In genomic region chr14:104557766-104558165, GRCh38 we compare ENCODE assay signal across 28 cellular contexts. TPM values are rescaled to one million over a fixed set of nuclear protein-coding genes. Genes with fewer than 3 reads are reported as not detected.
A peak's percentile ranks its signal among the peaks of the same experiment; 100 is the strongest.
DNase-seq lines count a peak whose midpoint lies in the region; ATAC-seq and TF ChIP-seq lines count a peak whose summit lies in the region.
"Had no signal": no experiment of that assay in that cellular context is flagged by ENCODE, and none has a peak within 500 bp of the region (broad histone marks: within the 10 kb centered on the region; RNA-seq: fewer than 3 reads in every experiment).

No MANE protein-coding gene starts in this region.

- no peak overlapping the region for H3K4me3 ChIP-seq in BE2C (ENCODE audit: low read depth, low read length)
- H3K4me3 ChIP-seq in WERI-Rb-1 (ENCODE audit: low read depth, low read length) = no peak overlapping the region
- no peak overlapping the region for H3K4me3 ChIP-seq in osteoblast (ENCODE audit: insufficient read depth, low read length)
- no peak overlapping the region for H3K4me3 ChIP-seq in coronary artery
- H3K4me3 ChIP-seq: GM23338, SJCRH30 had no signal

- no peaks in the 10 kb centered on the region for H4K20me1 ChIP-seq in osteoblast (ENCODE audit: insufficient read depth, low read length)

- H3K4me1 ChIP-seq in BE2C = peaks cover 26% of the 10 kb centered on the region
- no peaks in the 10 kb centered on the region for H3K4me1 ChIP-seq in osteoblast (ENCODE audit: insufficient read depth, low read length)
- H3K4me1 ChIP-seq: Caco-2 had no signal

- H3K36me3 ChIP-seq in BE2C = no peaks in the 10 kb centered on the region
- H3K36me3 ChIP-seq in WERI-Rb-1 = no peaks in the 10 kb centered on the region
- H3K36me3 ChIP-seq in osteoblast (ENCODE audit: insufficient read depth, low read length) = no peaks in the 10 kb centered on the region
- H3K36me3 ChIP-seq: SJCRH30 had no signal

- no peak overlapping the region for H2AFZ ChIP-seq in osteoblast (ENCODE audit: low read length)
- H2AFZ ChIP-seq: GM23338 had no signal

- H3K27ac ChIP-seq in WERI-Rb-1 (no peak overlapping the region), osteoblast (ENCODE audit: low read depth, low read length) (no peak overlapping the region), coronary artery (no peak overlapping the region)
- H3K27ac ChIP-seq: SJCRH30 had no signal

- TF ChIP-seq CTCF in BE2C (IDR thresholded peaks at IDR 0.05; ENCODE audit: low read depth, low read length) (no peak), WERI-Rb-1 (IDR thresholded peaks at IDR 0.05; ENCODE audit: low read depth, low read length) (no peak), osteoblast (IDR thresholded peaks at IDR 0.05; ENCODE audit: extremely low read depth, low read depth, low read length) (no peak), coronary artery (IDR thresholded peaks at IDR 0.05) (no peak)

- DNase-seq in Right ventricle myocardium inferior (ENCODE audit: missing footprints) (peak; percentile 45), left cardiac atrium (no peak), BE2C (peak; percentile 1), WERI-Rb-1 (peak; percentile 1), osteoblast (ENCODE audit: insufficient read length, low spot score, missing footprints) (peak; percentile 64), coronary artery (ENCODE audit: low spot score) (no peak), EL (no peak)
- DNase-seq: 8988T; AML-193; CD4-positive, alpha-beta memory T cell; DMS 273 treated with DMSO at 0.1 percent for 48 hours; DND-41; HCEC 1CT; KG1; NCI-H1105; NCI-H2029 treated with DMSO at 0.1 percent for 48 hours; NCI-H2171; NCI-H345; NCI-H524; NCI-H774; NK-92 treated with Interleukin-12 subunit alpha and Interleukin-12 subunit beta, amount 100 ng/mL, for 24 hours; SJCRH30 had no signal

- H3K27me3 ChIP-seq in BE2C = no peaks in the 10 kb centered on the region
- H3K27me3 ChIP-seq in WERI-Rb-1 (ENCODE audit: insufficient read depth, low read depth, severe bottlenecking) = no peaks in the 10 kb centered on the region
- no peaks in the 10 kb centered on the region for H3K27me3 ChIP-seq in osteoblast (ENCODE audit: insufficient read depth, low read length)
- H3K27me3 ChIP-seq: SJCRH30 had no signal

- H3K79me2 ChIP-seq in osteoblast (ENCODE audit: insufficient read depth, low read length) = no peaks in the 10 kb centered on the region

- no peak overlapping the region for H3K4me2 ChIP-seq in osteoblast (ENCODE audit: insufficient read depth, low read length)
- H3K4me2 ChIP-seq: GM23338 had no signal

- no peaks in the 10 kb centered on the region for H3K9me3 ChIP-seq in BE2C
- no peaks in the 10 kb centered on the region for H3K9me3 ChIP-seq in WERI-Rb-1 (ENCODE audit: severe bottlenecking)
- H3K9me3 ChIP-seq in osteoblast (ENCODE audit: low read depth, low read length) = no peaks in the 10 kb centered on the region
- H3K9me3 ChIP-seq: Caco-2, SJCRH30 had no signal

- intact Hi-C loops in Right ventricle myocardium inferior (cut with DNase I) (no loop called here), left cardiac atrium (cut with DNase I) (no loop called here)

- ATAC-seq in Right ventricle myocardium inferior = no peak
- no peak for ATAC-seq in left cardiac atrium
- ATAC-seq in GM21381 (IDR thresholded peaks at IDR 0.05; ENCODE audit: unreplicated experiment) = no peak
- ATAC-seq: GM23338, Panc1 had no signal

RNA-seq across cellular contexts. Expression of gene C14orf180, which starts 21.8 kb away (rescaled TPM):
- 40.0 TPM for total RNA-seq in Right ventricle myocardium inferior
- total RNA-seq in left cardiac atrium = 10 to 100 TPM; 26.6 to 66.7 TPM
- polyA plus RNA-seq in BE2C (2012; ENCODE audit: insufficient read depth, insufficient read length, low read depth) = 1.9 TPM
- not detected in 2 replicates for total RNA-seq in osteoblast
- total RNA-seq: Caco-2; CD4-positive, alpha-beta memory T cell; G401; GM23338; HT1080; SJCRH30 had no signal
- polyA plus RNA-seq: CD4-positive, alpha-beta memory T cell; GM23338 had no signal

RNA-seq across cellular contexts. Expression of gene TMEM179, which starts 46.8 kb away (rescaled TPM):
- not detected for total RNA-seq in Right ventricle myocardium inferior
- total RNA-seq in left cardiac atrium = 1 to 10 TPM in 1 of 2 donors, under 1 TPM in 1; 0.24 to 1.0 TPM
- polyA plus RNA-seq in BE2C (2012; ENCODE audit: insufficient read depth, insufficient read length, low read depth) = 0.80 TPM
- total RNA-seq in osteoblast = not detected in 2 replicates
- total RNA-seq: Caco-2; CD4-positive, alpha-beta memory T cell; G401; SJCRH30 had no signal
- polyA plus RNA-seq: CD4-positive, alpha-beta memory T cell had no signal

Comparison
In these comparisons a context has a peak if more than half of its experiments do, and no peak if none do; other contexts are left out.
1. DNase-seq: peak in Right ventricle myocardium inferior (single experiment), BE2C (single experiment), WERI-Rb-1 (single experiment) and osteoblast (single experiment); none in left cardiac atrium (single experiment), coronary artery (single experiment) and EL (single experiment).
2. RNA of gene C14orf180, which starts 21.8 kb away (total RNA-seq): 26.6 to 66.7 TPM in left cardiac atrium and 40.0 TPM in Right ventricle myocardium inferior (single experiment); not detected in osteoblast; every median in the first group is over 10 times any median in the second.